12 cellular contexts compared by ENCODE assay signal in genomic region chr11:57288771-57289579, GRCh38. TPM values are rescaled to one million over a fixed set of nuclear protein-coding genes. Genes with fewer than 3 reads are reported as not detected.
A peak's percentile ranks its signal among the peaks of the same experiment; 100 is the strongest.
DNase-seq lines count a peak whose midpoint lies in the region; ATAC-seq and TF ChIP-seq lines count a peak whose summit lies in the region.
"Had no signal": no experiment of that assay in that cellular context is flagged by ENCODE, and none has a peak within 500 bp of the region (broad histone marks: within the 10 kb centered on the region; RNA-seq: fewer than 3 reads in every experiment).

No MANE protein-coding gene starts in this region.

- no peak for TF ChIP-seq POLR2A in suprapubic skin (IDR thresholded peaks at IDR 0.05)

- no peaks in the 10 kb centered on the region for H3K36me3 Mint-ChIP-seq in activated CD8-positive, alpha-beta T cell treated with anti-CD3 and anti-CD28 coated beads for 36 hours (ENCODE audit: low read depth)
- H3K36me3 Mint-ChIP-seq in activated CD8-positive, alpha-beta T cell treated with anti-CD3 and anti-CD28 coated beads, Interleukin-2, amount 10 ng/mL, durations not matched to agents 7 days and 5 days (ENCODE audit: low read depth) = no peaks in the 10 kb centered on the region
- H3K36me3 Mint-ChIP-seq: CD8-positive, alpha-beta T cell; stimulated activated naive B cell treated with anti-CD40 and anti-IgM and Interleukin-4, amounts not matched to agents 10 μg/mL and 1 μg/mL and 100 μg/mL, for 72 hours had no signal

- H3K4me1 ChIP-seq in SJCRH30 (peaks cover 55% of the 10 kb centered on the region), suprapubic skin (peaks cover 27% of the 10 kb centered on the region), tibial artery (peaks cover 0 to 9% (median 0%) of the 10 kb centered on the region in 4 donors)

- H3K27me3 Mint-ChIP-seq in activated CD8-positive, alpha-beta T cell treated with anti-CD3 and anti-CD28 coated beads for 36 hours = peaks cover 5% of the 10 kb centered on the region
- peaks cover 11% of the 10 kb centered on the region for H3K27me3 Mint-ChIP-seq in activated CD8-positive, alpha-beta T cell treated with anti-CD3 and anti-CD28 coated beads, Interleukin-2, amount 10 ng/mL, durations not matched to agents 7 days and 5 days (ENCODE audit: low read depth)

- POLR2A ChIA-PET in activated CD8-positive, alpha-beta T cell treated with anti-CD3 and anti-CD28 coated beads for 36 hours (lab: Charles Lee) = no interaction called here
- POLR2A ChIA-PET in activated CD8-positive, alpha-beta T cell treated with anti-CD3 and anti-CD28 coated beads, Interleukin-2, amount 10 ng/mL, durations not matched to agents 7 days and 5 days (lab: Charles Lee) = interaction anchor here (0.6 kb wide), 1 partner anchor 22 kb away, joined by 3 read pairs; no protein-coding TSS in a partner anchor

- H3K9me3 Mint-ChIP-seq in activated CD8-positive, alpha-beta T cell treated with anti-CD3 and anti-CD28 coated beads for 36 hours = no peaks in the 10 kb centered on the region
- no peaks in the 10 kb centered on the region for H3K9me3 Mint-ChIP-seq in activated CD8-positive, alpha-beta T cell treated with anti-CD3 and anti-CD28 coated beads, Interleukin-2, amount 10 ng/mL, durations not matched to agents 7 days and 5 days (ENCODE audit: insufficient read depth)
- H3K9me3 Mint-ChIP-seq: activated T-cell treated with anti-CD3 and anti-CD28 coated beads, Interleukin-2, amount 50 U/mL, for 4 hours; CD8-positive, alpha-beta T cell had no signal

- H3K4me3 Mint-ChIP-seq in activated CD8-positive, alpha-beta T cell treated with anti-CD3 and anti-CD28 coated beads for 36 hours = no peak overlapping the region
- no peak overlapping the region for H3K4me3 Mint-ChIP-seq in activated CD8-positive, alpha-beta T cell treated with anti-CD3 and anti-CD28 coated beads, Interleukin-2, amount 10 ng/mL, durations not matched to agents 7 days and 5 days
- H3K4me3 Mint-ChIP-seq: activated T-cell treated with anti-CD3 and anti-CD28 coated beads, Interleukin-2, amount 50 U/mL, for 4 hours; CD8-positive, alpha-beta T cell; stimulated activated naive B cell treated with anti-CD40 and anti-IgM and Interleukin-4, amounts not matched to agents 10 μg/mL and 1 μg/mL and 100 μg/mL, for 72 hours had no signal

- DNase-seq in activated CD8-positive, alpha-beta T cell treated with anti-CD3 and anti-CD28 coated beads for 36 hours = no peak
- DNase-seq in activated CD8-positive, alpha-beta T cell treated with anti-CD3 and anti-CD28 coated beads, Interleukin-2, amount 10 ng/mL, durations not matched to agents 7 days and 5 days = no peak
- peak; percentile 88 to 92 for DNase-seq in SJCRH30
- DNase-seq in iPS-NIHi11 (ENCODE audit: low spot score) = peak; percentile 46
- DNase-seq in suprapubic skin (ENCODE audit: low spot score in 2 of 2) = no peak
- DNase-seq in tibial artery = no peak
- DNase-seq: activated T-cell treated with anti-CD3 and anti-CD28 coated beads, Interleukin-2, amount 50 U/mL, for 4 hours; CD8-positive, alpha-beta T cell; NCI-H1436; stimulated activated naive B cell treated with anti-CD40 and anti-IgM and Interleukin-4, amounts not matched to agents 10 μg/mL and 1 μg/mL and 100 μg/mL, for 72 hours had no signal

- TF ChIP-seq EP300 in suprapubic skin (IDR thresholded peaks at IDR 0.05) = no peak

- peak; percentile 17 for ATAC-seq in activated CD8-positive, alpha-beta T cell treated with anti-CD3 and anti-CD28 coated beads for 36 hours
- no peak for ATAC-seq in activated CD8-positive, alpha-beta T cell treated with anti-CD3 and anti-CD28 coated beads, Interleukin-2, amount 10 ng/mL, durations not matched to agents 7 days and 5 days
- ATAC-seq in GM18907 (IDR thresholded peaks at IDR 0.05; ENCODE audit: unreplicated experiment) (no peak), HG03520 (IDR thresholded peaks at IDR 0.05; ENCODE audit: unreplicated experiment) (no peak)
- ATAC-seq: CD8-positive, alpha-beta T cell; stimulated activated naive B cell treated with anti-CD40 and anti-IgM and Interleukin-4, amounts not matched to agents 10 μg/mL and 1 μg/mL and 100 μg/mL, for 72 hours had no signal

- H3K36me3 ChIP-seq in SJCRH30 (no peaks in the 10 kb centered on the region), suprapubic skin (no peaks in the 10 kb centered on the region), tibial artery (no peaks in the 10 kb centered on the region)

- no peak overlapping the region for H3K27ac Mint-ChIP-seq in activated CD8-positive, alpha-beta T cell treated with anti-CD3 and anti-CD28 coated beads for 36 hours
- H3K27ac Mint-ChIP-seq in activated CD8-positive, alpha-beta T cell treated with anti-CD3 and anti-CD28 coated beads, Interleukin-2, amount 10 ng/mL, durations not matched to agents 7 days and 5 days = no peak overlapping the region
- H3K27ac Mint-ChIP-seq: CD8-positive, alpha-beta T cell; stimulated activated naive B cell treated with anti-CD40 and anti-IgM and Interleukin-4, amounts not matched to agents 10 μg/mL and 1 μg/mL and 100 μg/mL, for 72 hours had no signal

- CTCF ChIA-PET in activated CD8-positive, alpha-beta T cell treated with anti-CD3 and anti-CD28 coated beads for 36 hours (lab: Charles Lee) = interaction anchor here (1.0 kb wide), 1 partner anchor 11 kb away, joined by 4 read pairs; no protein-coding TSS in a partner anchor
- CTCF ChIA-PET in activated CD8-positive, alpha-beta T cell treated with anti-CD3 and anti-CD28 coated beads, Interleukin-2, amount 10 ng/mL, durations not matched to agents 7 days and 5 days (lab: Charles Lee) = interaction anchor here (0.6 kb wide), 1 partner anchor 469 kb away, joined by 3 read pairs; no protein-coding TSS in a partner anchor

- H3K27me3 ChIP-seq in SJCRH30 (no peaks in the 10 kb centered on the region), suprapubic skin (no peaks in the 10 kb centered on the region), tibial artery (no peaks in the 10 kb centered on the region)

- no peak for TF ChIP-seq CTCF in activated CD8-positive, alpha-beta T cell treated with anti-CD3 and anti-CD28 coated beads for 36 hours (IDR thresholded peaks at IDR 0.05)
- no peak for TF ChIP-seq CTCF in suprapubic skin (IDR thresholded peaks at IDR 0.05)
- TF ChIP-seq CTCF in tibial artery (IDR thresholded peaks at IDR 0.05) = no peak

- intact Hi-C loops in activated CD8-positive, alpha-beta T cell treated with anti-CD3 and anti-CD28 coated beads for 36 hours (cut with micrococcal nuclease) = no loop called here
- intact Hi-C loops in tibial artery (cut with DNase I; ENCODE audit: low total_unique reads) = no loop called here

- H3K9me3 ChIP-seq in SJCRH30 (replicated peaks) (no peaks in the 10 kb centered on the region), suprapubic skin (no peaks in the 10 kb centered on the region), tibial artery (no peaks in the 10 kb centered on the region)

- H3K4me1 Mint-ChIP-seq in activated CD8-positive, alpha-beta T cell treated with anti-CD3 and anti-CD28 coated beads for 36 hours (ENCODE audit: low read depth) = no peaks in the 10 kb centered on the region
- H3K4me1 Mint-ChIP-seq in activated CD8-positive, alpha-beta T cell treated with anti-CD3 and anti-CD28 coated beads, Interleukin-2, amount 10 ng/mL, durations not matched to agents 7 days and 5 days (ENCODE audit: low read depth) = no peaks in the 10 kb centered on the region
- H3K4me1 Mint-ChIP-seq: stimulated activated naive B cell treated with anti-CD40 and anti-IgM and Interleukin-4, amounts not matched to agents 10 μg/mL and 1 μg/mL and 100 μg/mL, for 72 hours had no signal

- no peak overlapping the region for H3K4me3 ChIP-seq in SJCRH30
- no peak overlapping the region for H3K4me3 ChIP-seq in suprapubic skin
- H3K4me3 ChIP-seq in tibial artery = no peak overlapping the region

- peak overlapping the region; percentile 83 for H3K27ac ChIP-seq in SJCRH30
- H3K27ac ChIP-seq in suprapubic skin = peak overlapping the region; percentile 10
- H3K27ac ChIP-seq in tibial artery = no peak overlapping the region

- WGBS in suprapubic skin = 24% methylated on average over 11 of the region's 11 CpGs

RNA-seq across cellular contexts. Expression of gene TNKS1BP1, which starts 35.8 kb away (rescaled TPM):
- total RNA-seq in activated CD8-positive, alpha-beta T cell treated with anti-CD3 and anti-CD28 coated beads for 36 hours = 10 to 100 TPM; 18.4 to 23.2 TPM
- total RNA-seq in activated CD8-positive, alpha-beta T cell treated with anti-CD3 and anti-CD28 coated beads, Interleukin-2, amount 10 ng/mL, durations not matched to agents 7 days and 5 days = 10 to 100 TPM; 10.5 to 10.9 TPM
- total RNA-seq in SJCRH30 (2014; rRNA removed; shearing (Covaris generic)) = 53.5 and 70.9 TPM in 2 replicates
- total RNA-seq in suprapubic skin = 100 to 1,000 TPM; 241 to 276 (median 272) TPM

RNA-seq across cellular contexts. Expression of gene SSRP1, which starts 46.7 kb away (rescaled TPM):
- total RNA-seq in activated CD8-positive, alpha-beta T cell treated with anti-CD3 and anti-CD28 coated beads for 36 hours = 100 to 1,000 TPM; 284 to 290 TPM
- 100 to 1,000 TPM; 185 to 191 TPM for total RNA-seq in activated CD8-positive, alpha-beta T cell treated with anti-CD3 and anti-CD28 coated beads, Interleukin-2, amount 10 ng/mL, durations not matched to agents 7 days and 5 days
- total RNA-seq in SJCRH30 (2014; rRNA removed; shearing (Covaris generic)) = 248 and 249 TPM in 2 replicates
- 10 to 100 TPM; 59.9 to 96.5 (median 67.9) TPM for total RNA-seq in suprapubic skin

RNA-seq across cellular contexts. Expression of gene P2RX3, which starts 49.2 kb away (rescaled TPM):
- total RNA-seq in activated CD8-positive, alpha-beta T cell treated with anti-CD3 and anti-CD28 coated beads for 36 hours = not detected
- total RNA-seq in activated CD8-positive, alpha-beta T cell treated with anti-CD3 and anti-CD28 coated beads, Interleukin-2, amount 10 ng/mL, durations not matched to agents 7 days and 5 days = not detected
- total RNA-seq in SJCRH30 (2014; rRNA removed; shearing (Covaris generic)) = not detected in 2 replicates
- not detected for total RNA-seq in suprapubic skin
- total RNA-seq: activated T-cell treated with anti-CD3 and anti-CD28 coated beads, Interleukin-2, amount 50 U/mL, for 4 hours; CD8-positive, alpha-beta T cell had no signal

RNA-seq across cellular contexts. Expression of gene APLNR, which starts 51.9 kb away (rescaled TPM):
- total RNA-seq in activated CD8-positive, alpha-beta T cell treated with anti-CD3 and anti-CD28 coated beads for 36 hours = not detected
- not detected for total RNA-seq in activated CD8-positive, alpha-beta T cell treated with anti-CD3 and anti-CD28 coated beads, Interleukin-2, amount 10 ng/mL, durations not matched to agents 7 days and 5 days
- 0.08 and 0.13 TPM in 2 replicates for total RNA-seq in SJCRH30 (2014; rRNA removed; shearing (Covaris generic))
- total RNA-seq in suprapubic skin = 1 to 10 TPM in 2 of 4 donors, under 1 TPM in 2; 0.42 to 2.2 (median 1.2) TPM
- total RNA-seq: activated T-cell treated with anti-CD3 and anti-CD28 coated beads, Interleukin-2, amount 50 U/mL, for 4 hours; CD8-positive, alpha-beta T cell had no signal

Comparison
In these comparisons a context has a peak if more than half of its experiments do, and no peak if none do; other contexts are left out.
1. DNase-seq: peak in SJCRH30 (2 of 2) and iPS-NIHi11 (single experiment); none in activated CD8-positive, alpha-beta T cell treated with anti-CD3 and anti-CD28 coated beads for 36 hours (single experiment), activated CD8-positive, alpha-beta T cell treated with anti-CD3 and anti-CD28 coated beads, Interleukin-2, amount 10 ng/mL, durations not matched to agents 7 days and 5 days (single experiment), suprapubic skin (0 of 2) and tibial artery (0 of 2).
2. H3K27ac ChIP-seq: peak in SJCRH30 (single experiment) and suprapubic skin (single experiment); none in tibial artery (0 of 2).